In the genomic region with DNA sequence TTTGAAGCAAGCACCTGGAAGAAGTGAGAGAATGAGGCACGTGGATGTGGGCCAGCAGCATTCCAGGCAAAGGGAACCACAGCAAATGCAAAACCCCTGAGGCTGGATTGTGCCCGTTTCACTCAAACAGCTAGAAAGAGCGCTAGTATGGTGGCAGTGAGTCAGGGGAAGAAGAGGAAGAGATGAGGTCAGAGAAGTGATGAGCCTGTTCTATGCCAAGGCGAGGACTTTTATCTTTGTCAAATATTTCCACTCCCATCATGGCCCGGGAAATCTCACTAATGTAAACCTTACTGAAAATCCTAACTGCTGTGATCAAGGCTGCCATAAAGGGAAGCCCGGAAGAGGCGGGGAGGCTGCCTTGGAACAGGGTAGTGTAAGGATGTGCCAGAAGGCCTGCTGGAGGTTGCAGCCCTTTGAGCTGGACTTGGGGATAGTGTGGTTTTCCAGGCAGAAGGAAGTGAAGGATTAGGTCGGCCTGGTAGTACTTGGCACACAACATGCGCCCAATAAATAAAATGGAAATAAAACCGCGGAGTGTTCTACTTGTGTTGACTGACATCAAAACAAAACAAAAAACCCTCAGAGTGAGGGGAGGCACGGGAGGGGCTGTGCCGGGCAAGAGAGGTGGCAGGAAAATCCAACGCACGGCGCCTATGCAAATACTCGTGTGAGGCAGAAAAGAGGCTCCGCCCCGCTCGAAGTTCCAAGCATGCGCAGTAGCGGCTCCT, we compare ENCODE assay signal across 8 cellular contexts. TPM values are rescaled to one million over a fixed set of nuclear protein-coding genes. Genes with fewer than 3 reads are reported as not detected.
DNase-seq lines count a peak whose midpoint lies in the region; ATAC-seq and TF ChIP-seq lines count a peak whose summit lies in the region.

No MANE protein-coding gene starts in this region.

- no peak overlapping the region for H4K5ac ChIP-seq in H9 (ENCODE audit: insufficient read length, low read depth, low read length)

- no peaks in the 10 kb centered on the region for H4K20me1 ChIP-seq in H9 (ENCODE audit: control insufficient read depth, insufficient read depth, insufficient read length)

- H2BK20ac ChIP-seq in H9 (ENCODE audit: low read depth, low read length, poor library complexity, severe bottlenecking): no peak overlapping the region

- ATAC-seq in memory B cell (ENCODE audit: low read depth) (no peak), GM21619 (IDR thresholded peaks at IDR 0.05; ENCODE audit: unreplicated experiment) (no peak), HG03108 (IDR thresholded peaks at IDR 0.05; ENCODE audit: unreplicated experiment) (no peak)

- TF ChIP-seq CTCF in A673 (conservative IDR thresholded peaks at IDR 0.05; ENCODE audit: low read depth, low read length) (no peak), H9 (conservative IDR thresholded peaks at IDR 0.05) (no peak), transverse colon (IDR thresholded peaks at IDR 0.05) (no peak)

- intact Hi-C loops in A673 (cut with micrococcal nuclease; ENCODE audit: unreplicated experiment) (no loop called here), transverse colon (cut with DNase I; ENCODE audit: low total_unique reads) (no loop called here)
- intact Hi-C loops in dendritic cell treated with granulocyte-macrophage colony-stimulating factor and Interleukin-4, amounts not matched to agents 40 ng/mL and 50 ng/mL, for 4 days (cut with micrococcal nuclease): no loop called here

- H2BK5ac ChIP-seq in H9 (ENCODE audit: insufficient read length, low read length): no peak overlapping the region

- no peak overlapping the region for H3T11ph ChIP-seq in H9 (ENCODE audit: low read length)

- peaks cover 5% of the 10 kb centered on the region for H3K79me1 ChIP-seq in H9 (ENCODE audit: insufficient read depth, low read depth, low read length, poor library complexity, severe bottlenecking)

- H3K9ac ChIP-seq in H9 (ENCODE audit: extremely low read depth, insufficient read length, low read length): peak overlapping the region; percentile 49

- peaks cover 47% of the 10 kb centered on the region for H3K36me3 ChIP-seq in A673 (ENCODE audit: insufficient read depth, low read length, poor library complexity, severe bottlenecking)
- H3K36me3 ChIP-seq in transverse colon: peaks cover 0 to 19% (median 5%) of the 10 kb centered on the region in 4 donors

- H3K4me1 ChIP-seq in A673 (ENCODE audit: insufficient read depth, low read length, poor library complexity, severe bottlenecking) (peaks cover 14% of the 10 kb centered on the region), H9 (ENCODE audit: insufficient read depth, low read length) (peaks cover 6% of the 10 kb centered on the region; the same call in 1 of the 2 replicates), transverse colon (peaks cover 7 to 33% (median 20%) of the 10 kb centered on the region in 4 donors)

- H3K27me3 ChIP-seq in A673 (replicated peaks; ENCODE audit: insufficient read depth, low read depth, low read length, poor library complexity): no peaks in the 10 kb centered on the region
- no peaks in the 10 kb centered on the region for H3K27me3 ChIP-seq in H9 (ENCODE audit: insufficient read depth, low read length)
- H3K27me3 ChIP-seq in transverse colon: no peaks in the 10 kb centered on the region

- H3K23me2 ChIP-seq in H9 (ENCODE audit: insufficient read length, low read depth, low read length, poor library complexity, severe bottlenecking): peaks cover 14% of the 10 kb centered on the region

- peak overlapping the region; percentile 67 for H3K27ac ChIP-seq in A673 (ENCODE audit: low read depth, low read length, poor library complexity, severe bottlenecking)
- peak overlapping the region; percentile 69 for H3K27ac ChIP-seq in H9 (ENCODE audit: insufficient read length, low read depth, low read length)
- H3K27ac ChIP-seq in transverse colon: peak overlapping the region; percentile 88 to 100 (median 98)

- H4K91ac ChIP-seq in H9 (ENCODE audit: insufficient read length, low read depth, low read length): no peak overlapping the region

- peak overlapping the region; percentile 50 for H3K18ac ChIP-seq in H9 (ENCODE audit: insufficient read length, low read depth, low read length)

- POLR2A ChIA-PET in A673 (lab: Charles Lee; ENCODE audit: low non-redundant PET): interaction anchor here (1.0 kb wide), 2 partner anchors 15 to 26 kb away, joined by 3 to 4 read pairs; a partner anchor contains a TSS

- peak; percentile 7 for TF ChIP-seq POLR2A in transverse colon (IDR thresholded peaks at IDR 0.05)

- H3K9me3 Mint-ChIP-seq in H9: peaks cover 0 to 2% of the 10 kb centered on the region in 2 experiments; a peak in 2 of 5 replicates
- no peaks in the 10 kb centered on the region for H3K9me3 Mint-ChIP-seq in dendritic cell treated with granulocyte-macrophage colony-stimulating factor and Interleukin-4, amounts not matched to agents 40 ng/mL and 50 ng/mL, for 4 days
- no peaks in the 10 kb centered on the region for H3K9me3 Mint-ChIP-seq in memory B cell

- H2BK120ac ChIP-seq in H9 (ENCODE audit: low read depth, low read length, poor library complexity, severe bottlenecking): no peak overlapping the region

- H3K23ac ChIP-seq in H9 (ENCODE audit: insufficient read length, low read depth, low read length): no peak overlapping the region

- H3K27ac Mint-ChIP-seq in H9 (peak overlapping the region; percentile 93 to 96 (median 95)), memory B cell (peak overlapping the region; percentile 99)
- peak overlapping the region; percentile 92 for H3K27ac Mint-ChIP-seq in dendritic cell treated with granulocyte-macrophage colony-stimulating factor and Interleukin-4, amounts not matched to agents 40 ng/mL and 50 ng/mL, for 4 days

- peak overlapping the region; percentile 79 for H3K4me2 ChIP-seq in H9 (ENCODE audit: insufficient read depth, insufficient read length, low read length)

- DNase-seq in A673 (ENCODE audit: low spot score) (peak; percentile 37), H9 (peak; percentile 53), T follicular helper cell (ENCODE audit: low read depth) (peak; percentile 18), memory B cell (ENCODE audit: low spot score in 2 of 2) (no peak), transverse colon (no peak)

- in situ Hi-C loops in transverse colon (cut with MboI; ENCODE audit: low pct_ligation_motif_present in 1 of 4, low pct_unique_long_range_greater_than_20kb in 1 of 4, low sequenced_read_pairs in 3 of 4): loop anchor here in 1 of 4 donors (25.0 kb wide), 1 partner anchor 320 kb away; no protein-coding TSS in a partner anchor

- no peak overlapping the region for H2AK5ac ChIP-seq in H9 (ENCODE audit: insufficient read length, low read length)

- no peak overlapping the region for H3K56ac ChIP-seq in H9 (ENCODE audit: insufficient read length, low read depth, low read length)

- H2BK15ac ChIP-seq in H9 (ENCODE audit: low read depth, low read length): no peak overlapping the region

- no peak overlapping the region for H2AFZ ChIP-seq in H9 (ENCODE audit: low read length)

- CTCF ChIA-PET in A673 (lab: Charles Lee): interaction anchor here (1.0 to 1.3 kb wide), 2 partner anchors 167 to 306 kb away, joined by 5 read pairs; no protein-coding TSS in a partner anchor

- H3K27me3 Mint-ChIP-seq in H9 (ENCODE audit: low read depth) (no peaks in the 10 kb centered on the region; the same call in 1 of the 2 replicates), memory B cell (no peaks in the 10 kb centered on the region)
- no peaks in the 10 kb centered on the region for H3K27me3 Mint-ChIP-seq in dendritic cell treated with granulocyte-macrophage colony-stimulating factor and Interleukin-4, amounts not matched to agents 40 ng/mL and 50 ng/mL, for 4 days

- H4K8ac ChIP-seq in H9 (replicated peaks; ENCODE audit: insufficient read length, low read depth, low read length): no peak overlapping the region

- no peak for TF ChIP-seq EP300 in transverse colon (IDR thresholded peaks at IDR 0.05; ENCODE audit: low read depth)

- no CpG with 5 or more reads among the region's 22 CpGs for WGBS in H9 (ENCODE audit: extremely low coverage, insufficient read length, low lambda C conversion rate)
- 21% methylated on average over 22 of the region's 22 CpGs; no CpG with 5 or more reads in 1 of the 2 donors for WGBS in transverse colon (ENCODE audit: low coverage in 1 of 2), 2 donors

- H3K4ac ChIP-seq in H9 (ENCODE audit: low read depth, low read length): no peak overlapping the region

- H3K36me3 Mint-ChIP-seq in H9 (ENCODE audit: insufficient read depth in 1 of 3, low read depth in 3 of 3) (peaks cover 50 to 65% (median 65%) of the 10 kb centered on the region in 3 experiments), memory B cell (peaks cover 17% of the 10 kb centered on the region)
- peaks cover 80% of the 10 kb centered on the region for H3K36me3 Mint-ChIP-seq in dendritic cell treated with granulocyte-macrophage colony-stimulating factor and Interleukin-4, amounts not matched to agents 40 ng/mL and 50 ng/mL, for 4 days (ENCODE audit: low read depth)

- no peaks in the 10 kb centered on the region for H3K9me3 ChIP-seq in A673 (ENCODE audit: low read depth, low read length, poor library complexity, severe bottlenecking)
- no peaks in the 10 kb centered on the region for H3K9me3 ChIP-seq in H9 (ENCODE audit: control insufficient read depth, low read depth, low read length)
- no peaks in the 10 kb centered on the region for H3K9me3 ChIP-seq in transverse colon

- H3K79me2 ChIP-seq in H9 (ENCODE audit: insufficient read depth, low read length): peaks cover 25% of the 10 kb centered on the region; the same call in 1 of the 2 replicates

- H2BK12ac ChIP-seq in H9 (ENCODE audit: insufficient read length, low read depth, low read length): no peak overlapping the region

- H3K4me3 Mint-ChIP-seq in H9: peak overlapping the region; percentile 92 to 96
- H3K4me3 Mint-ChIP-seq in dendritic cell treated with granulocyte-macrophage colony-stimulating factor and Interleukin-4, amounts not matched to agents 40 ng/mL and 50 ng/mL, for 4 days: peak overlapping the region; percentile 74
- H3K4me3 Mint-ChIP-seq in memory B cell: peak overlapping the region; percentile 93

- H3K4me1 Mint-ChIP-seq in H9 (peaks cover 36 to 38% of the 10 kb centered on the region in 2 experiments), memory B cell (peaks cover 34% of the 10 kb centered on the region)
- H3K4me1 Mint-ChIP-seq in dendritic cell treated with granulocyte-macrophage colony-stimulating factor and Interleukin-4, amounts not matched to agents 40 ng/mL and 50 ng/mL, for 4 days (ENCODE audit: low read depth): peaks cover 64% of the 10 kb centered on the region

- H3K14ac ChIP-seq in H9 (ENCODE audit: insufficient read depth, low read length): peak overlapping the region; percentile 6; the same call in 1 of the 2 replicates

- no TSS peak for BruUV-seq in A673 (replicated peaks; lab: Mats Ljungman, UMichigan)

- H3K4me3 ChIP-seq in A673 (ENCODE audit: low read depth, low read length, poor library complexity, severe bottlenecking) (peak overlapping the region; percentile 24), transverse colon (peak overlapping the region in 3 of 4 donors; percentile 10 to 36 (median 12))

RNA-seq across cellular contexts. Expression of a gene that starts 1.2 kb away (rescaled TPM):
- 168 and 181 TPM in 2 replicates for total RNA-seq in A673 (2021)
- total RNA-seq in H9 (2021): 224 and 226 TPM in 2 replicates
- 100 to 1,000 TPM; 105 to 181 (median 151) TPM for total RNA-seq in transverse colon

RNA-seq across cellular contexts. Expression of a gene that starts 15.5 kb away (rescaled TPM):
- total RNA-seq in A673 (2021) (122 and 134 TPM in 2 replicates), H9 (2021) (150 and 153 TPM in 2 replicates), transverse colon (10 to 100 TPM in 3 of 4 donors, 1 to 10 TPM in 1; 5.0 to 45.3 (median 22.3) TPM)

RNA-seq across cellular contexts. Expression of a gene that starts 23.7 kb away (rescaled TPM):
- total RNA-seq in A673 (2021) (413 and 437 TPM in 2 replicates), H9 (2021) (421 and 427 TPM in 2 replicates), transverse colon (100 to 1,000 TPM; 145 to 182 (median 163) TPM)

Comparison
In these comparisons a context has a peak if more than half of its experiments do, and no peak if none do; other contexts are left out.
1. DNase-seq: peak in A673 (single experiment), H9 (single experiment) and T follicular helper cell (single experiment); none in memory B cell (0 of 2) and transverse colon (single experiment).
2. Peak in every context shown above with its lines, with median percentiles within 50 percentile points of each other: H3K27ac ChIP-seq, H3K27ac Mint-ChIP-seq and H3K4me3 Mint-ChIP-seq.